Comparison of ENCODE assay signal across 31 cellular contexts in the genomic region with DNA sequence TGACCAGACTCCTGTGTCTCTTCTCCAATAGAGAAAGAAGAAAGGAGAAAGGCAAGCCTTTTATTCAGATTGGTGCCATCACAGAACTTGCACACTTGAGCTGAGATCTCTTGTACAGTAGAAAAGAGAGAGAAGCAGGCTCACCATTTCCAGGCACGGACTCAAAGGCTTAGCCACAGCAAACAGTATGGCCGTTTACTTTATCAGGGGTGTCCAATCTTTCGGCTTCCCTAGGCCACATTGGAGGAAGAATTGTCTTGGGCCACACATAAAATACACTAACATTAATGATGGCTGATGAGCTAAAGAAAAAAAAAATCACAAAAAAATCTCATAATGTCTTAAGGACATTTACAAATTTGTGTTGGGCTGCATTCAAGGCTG.
"Had no signal": no experiment of that assay in that cellular context is flagged by ENCODE, and none has a peak within 500 bp of the region (broad histone marks: within the 10 kb centered on the region; RNA-seq: fewer than 3 reads in every experiment).

No MANE protein-coding gene starts in this region.

- H3K4me3 Mint-ChIP-seq: natural killer cell; nephron; neural progenitor cell; stimulated activated memory B cell treated with anti-CD40 and anti-IgM and Interleukin-4, amounts not matched to agents 10 μg/mL and 1 μg/mL and 100 μg/mL, for 72 hours; stimulated activated naive CD8-positive, alpha-beta T cell treated with anti-CD3 and anti-CD28 coated beads, Interleukin-15, amount 100 ng/mL, for 72 hours; type B pancreatic cell had no signal

- H3K27me3 Mint-ChIP-seq: progenitor cell of endocrine pancreas; stimulated activated memory B cell treated with anti-CD40 and anti-IgM and Interleukin-4, amounts not matched to agents 10 μg/mL and 1 μg/mL and 100 μg/mL, for 72 hours; stimulated activated naive CD8-positive, alpha-beta T cell treated with anti-CD3 and anti-CD28 coated beads, Interleukin-15, amount 100 ng/mL, for 72 hours; type B pancreatic cell had no signal

- H3K9me3 Mint-ChIP-seq: natural killer cell; nephron; neural progenitor cell; stimulated activated memory B cell treated with anti-CD40 and anti-IgM and Interleukin-4, amounts not matched to agents 10 μg/mL and 1 μg/mL and 100 μg/mL, for 72 hours; stimulated activated naive CD8-positive, alpha-beta T cell treated with anti-CD3 and anti-CD28 coated beads, Interleukin-15, amount 100 ng/mL, for 72 hours; type B pancreatic cell had no signal

- DNase-seq: natural killer cell; occipital lobe; ovary; posterior cingulate gyrus; psoas muscle; right cardiac atrium; right lobe of liver; spleen; stimulated activated CD4-positive, alpha-beta T cell treated with anti-CD3 and anti-CD28 coated beads, Interleukin-12 subunit alpha, Interleukin-12 subunit beta, amount 100 ng/mL, for 4 hours; stimulated activated CD4-positive, alpha-beta T cell treated with anti-CD3 and anti-CD28 coated beads, Interleukin-1b, Interleukin-23, amount 100 ng/mL, for 48 hours; stimulated activated CD4-positive, alpha-beta T cell treated with anti-CD3 and anti-CD28 coated beads, Interleukin-4, amount 100 ng/mL, for 1 hour; stimulated activated CD4-positive, alpha-beta T cell treated with anti-CD3 and anti-CD28 coated beads, Interleukin-4, amount 100 ng/mL, for 4 hours; stimulated activated CD8-positive, alpha-beta memory T cell treated with anti-CD3 and anti-CD28 coated beads, Interleukin-4, amount 100 ng/mL, for 48 hours; stimulated activated naive CD4-positive, alpha-beta T cell; stimulated activated naive CD8-positive, alpha-beta T cell treated with anti-CD3 and anti-CD28 coated beads, Interleukin-15, amount 100 ng/mL, for 72 hours; stimulated activated naive CD8-positive, alpha-beta T cell treated with anti-CD3 and anti-CD28 coated beads, Interleukin-15, Interleukin-2, amounts not matched to agents 100 U/mL and 50 U/mL, for 24 hours; substantia nigra; testis; tibial artery; transverse colon; upper lobe of right lung; uterus had no signal

- H3K27me3 ChIP-seq: neural progenitor cell, ovary, right lobe of liver, spleen, suprapubic skin, testis, tibial artery, transverse colon, upper lobe of right lung, uterus had no signal

- H3K4me3 ChIP-seq: neural progenitor cell, ovary, psoas muscle, right lobe of liver, skin epidermis, smooth muscle cell, spleen, suprapubic skin, testis, tibial artery, transverse colon, upper lobe of right lung, uterus had no signal

- ATAC-seq: natural killer cell; psoas muscle; right cardiac atrium; right lobe of liver; stimulated activated memory B cell treated with anti-CD40 and anti-IgM and Interleukin-4, amounts not matched to agents 10 μg/mL and 1 μg/mL and 100 μg/mL, for 72 hours; stimulated activated naive CD8-positive, alpha-beta T cell treated with anti-CD3 and anti-CD28 coated beads, Interleukin-15, amount 100 ng/mL, for 72 hours; stimulated activated naive CD8-positive, alpha-beta T cell treated with anti-CD3 and anti-CD28 coated beads, Interleukin-15, Interleukin-2, amounts not matched to agents 100 U/mL and 50 U/mL, for 24 hours; upper lobe of right lung had no signal

- H3K27ac Mint-ChIP-seq: natural killer cell; nephron; neural progenitor cell; progenitor cell of endocrine pancreas; stimulated activated memory B cell treated with anti-CD40 and anti-IgM and Interleukin-4, amounts not matched to agents 10 μg/mL and 1 μg/mL and 100 μg/mL, for 72 hours; stimulated activated naive CD8-positive, alpha-beta T cell treated with anti-CD3 and anti-CD28 coated beads, Interleukin-15, amount 100 ng/mL, for 72 hours; type B pancreatic cell had no signal

- H3K27ac ChIP-seq: neural progenitor cell, ovary, parathyroid adenoma, psoas muscle, right lobe of liver, spleen, suprapubic skin, testis, tibial artery, transverse colon, upper lobe of right lung, uterus had no signal

- H3K9me3 ChIP-seq: ovary, psoas muscle, right lobe of liver, spleen, suprapubic skin, testis, tibial artery, transverse colon, upper lobe of right lung, uterus had no signal

- H3K36me3 ChIP-seq: neural progenitor cell, ovary, right lobe of liver, spleen, suprapubic skin, tibial artery, transverse colon, upper lobe of right lung, uterus had no signal

- H3K4me1 ChIP-seq: parathyroid adenoma, testis had no signal
